Comparison of ENCODE assay signal across 8 cellular contexts in the genomic region with DNA sequence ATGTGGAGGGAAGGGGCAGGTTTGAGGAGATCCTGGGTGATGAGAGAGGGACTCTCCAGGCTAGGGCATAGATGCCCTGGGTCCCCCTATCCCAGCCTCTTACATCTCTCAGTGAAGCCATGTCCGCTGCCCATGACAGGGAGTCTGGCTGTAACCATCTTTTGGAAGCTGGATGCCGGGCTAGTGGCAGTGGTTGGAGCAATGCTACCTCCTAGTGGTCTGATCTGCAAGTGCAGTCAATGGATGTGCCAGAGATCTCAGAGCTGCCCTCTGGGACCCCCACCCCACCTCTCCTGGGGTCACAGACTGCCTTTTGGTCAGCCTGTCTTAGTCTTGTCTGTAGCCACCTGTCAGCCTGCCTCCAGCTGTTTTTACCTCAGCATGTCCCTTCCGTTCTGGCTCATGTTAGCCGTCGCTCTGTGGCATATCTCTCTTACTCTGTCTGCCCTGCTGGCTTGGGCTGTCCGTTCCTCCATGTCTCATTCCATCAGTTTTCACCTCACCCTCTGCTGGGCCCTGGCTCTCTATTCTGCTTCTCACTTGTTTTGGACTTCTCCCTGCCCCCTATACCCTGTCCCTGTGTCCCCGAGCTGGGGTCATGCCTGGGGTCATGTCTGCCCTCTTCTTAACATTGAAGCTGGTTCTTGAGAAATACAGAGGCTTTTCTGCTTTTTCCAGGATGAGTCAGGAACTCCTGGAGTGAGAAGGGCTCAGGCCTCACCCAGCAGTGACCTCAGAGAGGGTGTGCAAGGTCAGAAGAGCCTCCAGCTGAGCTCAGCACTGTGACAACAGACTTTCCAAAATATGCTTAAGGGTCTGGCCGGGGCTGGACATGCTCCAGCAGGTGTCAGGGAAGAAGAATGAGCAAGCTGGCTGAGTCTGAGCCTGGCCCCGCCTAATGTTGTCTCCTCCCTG. TPM values are rescaled to one million over a fixed set of nuclear protein-coding genes. Genes with fewer than 3 reads are reported as not detected.
DNase-seq lines count a peak whose midpoint lies in the region; ATAC-seq and TF ChIP-seq lines count a peak whose summit lies in the region.

No MANE protein-coding gene starts in this region.

- 0 out of 2 replicates have a peak, but pooled peaks cover 3% of the 10 kb centered on the region for H4K20me1 ChIP-seq in DND-41 (ENCODE audit: insufficient read depth, low read length)

- H2BK12ac ChIP-seq in trophoblast cell (ENCODE audit: low read length) = no peak overlapping the region

- no peak overlapping the region for H3K4me2 ChIP-seq in DND-41 (ENCODE audit: insufficient read depth, low read length)
- no peak overlapping the region for H3K4me2 ChIP-seq in trophoblast cell (ENCODE audit: low read length)

- H2AFZ ChIP-seq in DND-41 (ENCODE audit: low read depth, low read length) = no peak overlapping the region
- no peak overlapping the region for H2AFZ ChIP-seq in trophoblast cell (ENCODE audit: insufficient read depth, low read length, poor library complexity)

- no peak overlapping the region for H3K4ac ChIP-seq in trophoblast cell (ENCODE audit: low read depth, low read length)

- H3K4me3 ChIP-seq in DND-41 (ENCODE audit: low read depth in 1 of 2, low read length in 2 of 2) = no peak overlapping the region
- no peak overlapping the region for H3K4me3 ChIP-seq in trophoblast cell (ENCODE audit: low read depth, low read length)

- H3K36me3 ChIP-seq in DND-41 (ENCODE audit: insufficient read depth, low read length) (no peaks in the 10 kb centered on the region), trophoblast cell (ENCODE audit: control insufficient read depth in 1 of 2, insufficient read depth in 2 of 2, low read length in 2 of 2) (no peaks in the 10 kb centered on the region)

- H3K79me1 ChIP-seq in trophoblast cell (ENCODE audit: low read length) = no peaks in the 10 kb centered on the region

- DNase-seq in DND-41 (peak; percentile 63), LHCN-M2 (ENCODE audit: low read depth) (peak; percentile 73), SHP77 treated with DMSO at 0.1 percent for 48 hours (lab: John Stamatoyannopoulos, UW) (peak; percentile 26), glomerular endothelial cell (ENCODE audit: extremely low read depth, low read depth, low spot score) (peak; percentile 18), trophoblast cell (peak; percentile 30 to 74)
- peak in 1 of 2 donors; percentile 69 for DNase-seq in activated naive CD4-positive, alpha-beta T cell treated with anti-CD3 and anti-CD28 coated beads, Interleukin-2, amount 50 U/mL, for 72 hours (ENCODE audit: low spot score in 2 of 2)

- no peak overlapping the region for H4K91ac ChIP-seq in trophoblast cell (ENCODE audit: low read depth, low read length)

- H3K4me1 ChIP-seq in DND-41 (ENCODE audit: insufficient read depth, low read length) (no peaks in the 10 kb centered on the region), trophoblast cell (ENCODE audit: control insufficient read depth in 1 of 2, insufficient read depth in 2 of 2, low read length in 2 of 2) (no peaks in the 10 kb centered on the region)

- no peak overlapping the region for H3K14ac ChIP-seq in trophoblast cell (ENCODE audit: low read length)

- TF ChIP-seq CTCF in DND-41 (IDR thresholded peaks at IDR 0.05; ENCODE audit: borderline replicate concordance, extremely low read depth, low read length, poor library complexity, severe bottlenecking) = peak; percentile 91

- no peaks in the 10 kb centered on the region for H3K79me2 ChIP-seq in DND-41 (ENCODE audit: insufficient read depth, low read length)
- no peaks in the 10 kb centered on the region for H3K79me2 ChIP-seq in trophoblast cell (ENCODE audit: control insufficient read depth, insufficient read depth, low read length, poor library complexity)

- ATAC-seq in DND-41 (ENCODE audit: insufficient read depth, low read depth) (peak; percentile 82), HG03139 (IDR thresholded peaks at IDR 0.05; ENCODE audit: unreplicated experiment) (no peak), GM19035 (IDR thresholded peaks at IDR 0.05; ENCODE audit: unreplicated experiment) (no peak)
- ATAC-seq in activated naive CD4-positive, alpha-beta T cell treated with anti-CD3 and anti-CD28 coated beads, Interleukin-2, amount 50 U/mL, for 72 hours = peak; percentile 67 to 82

- no peak overlapping the region for H4K8ac ChIP-seq in trophoblast cell (ENCODE audit: low read depth, low read length)

- no peak overlapping the region for H2AK5ac ChIP-seq in trophoblast cell (ENCODE audit: low read length)

- no peak overlapping the region for H2BK5ac ChIP-seq in trophoblast cell (ENCODE audit: low read depth, low read length, poor library complexity)

- no peaks in the 10 kb centered on the region for H3K36me3 Mint-ChIP-seq in activated naive CD4-positive, alpha-beta T cell treated with anti-CD3 and anti-CD28 coated beads, Interleukin-2, amount 50 U/mL, for 72 hours

- H3K18ac ChIP-seq in trophoblast cell (ENCODE audit: low read length) = no peak overlapping the region

- H3K9me3 Mint-ChIP-seq in activated naive CD4-positive, alpha-beta T cell treated with anti-CD3 and anti-CD28 coated beads, Interleukin-2, amount 50 U/mL, for 72 hours = no peaks in the 10 kb centered on the region

- no peak overlapping the region for H3K27ac Mint-ChIP-seq in activated naive CD4-positive, alpha-beta T cell treated with anti-CD3 and anti-CD28 coated beads, Interleukin-2, amount 50 U/mL, for 72 hours

- no peaks in the 10 kb centered on the region for H3K9me3 ChIP-seq in DND-41 (ENCODE audit: insufficient read depth, low read length, severe bottlenecking)
- H3K9me3 ChIP-seq in trophoblast cell (ENCODE audit: insufficient read depth, low read depth, low read length) = peaks cover 5% of the 10 kb centered on the region

- H3K27me3 ChIP-seq in DND-41 (ENCODE audit: insufficient read depth, low read length, poor library complexity) (peaks cover 5% of the 10 kb centered on the region), trophoblast cell (ENCODE audit: insufficient read depth, low read length) (no peaks in the 10 kb centered on the region)

- H4K12ac ChIP-seq in trophoblast cell (ENCODE audit: low read depth, low read length) = no peak overlapping the region

- H3K27ac ChIP-seq in DND-41 (ENCODE audit: low read length) (no peak overlapping the region), trophoblast cell (ENCODE audit: low read depth, low read length) (no peak overlapping the region)

- WGBS in trophoblast cell (ENCODE audit: extremely low coverage, insufficient coverage, insufficient read length) = no CpG with 5 or more reads among the region's 9 CpGs

- H3K9ac ChIP-seq in DND-41 (ENCODE audit: low read depth, low read length) = no peak overlapping the region
- no peak overlapping the region for H3K9ac ChIP-seq in trophoblast cell (ENCODE audit: low read length)

- no peak overlapping the region for H3K23ac ChIP-seq in trophoblast cell (ENCODE audit: low read length)

- no peak overlapping the region for H2BK120ac ChIP-seq in trophoblast cell (ENCODE audit: insufficient read depth, low read length, poor library complexity)

RNA-seq across cellular contexts. Expression of a gene that starts 52.0 kb away (rescaled TPM):
- total RNA-seq in LHCN-M2 (2014; rRNA removed) (221 and 333 TPM in 2 replicates), glomerular endothelial cell (16.1 and 23.6 TPM in 2 replicates)
- polyA plus RNA-seq in LHCN-M2 (2012) = 445 TPM
- total RNA-seq in activated naive CD4-positive, alpha-beta T cell treated with anti-CD3 and anti-CD28 coated beads, Interleukin-2, amount 50 U/mL, for 72 hours = not detected
- polyA plus RNA-seq in trophoblast cell (2013) = 84.4 and 93.9 TPM in 2 replicates

Comparison
In these comparisons a context has a peak if more than half of its experiments do, and no peak if none do; other contexts are left out.
1. ATAC-seq: peak in DND-41 (single experiment) and activated naive CD4-positive, alpha-beta T cell treated with anti-CD3 and anti-CD28 coated beads, Interleukin-2, amount 50 U/mL, for 72 hours (2 of 2); none in HG03139 (single experiment) and GM19035 (single experiment).
2. RNA of a gene that starts 52.0 kb away (total RNA-seq): 221 to 333 TPM in LHCN-M2 and 16.1 to 23.6 TPM in glomerular endothelial cell; not detected in activated naive CD4-positive, alpha-beta T cell treated with anti-CD3 and anti-CD28 coated beads, Interleukin-2, amount 50 U/mL, for 72 hours; every median in the first group is over 10 times any median in the second.